In the genomic region with DNA sequence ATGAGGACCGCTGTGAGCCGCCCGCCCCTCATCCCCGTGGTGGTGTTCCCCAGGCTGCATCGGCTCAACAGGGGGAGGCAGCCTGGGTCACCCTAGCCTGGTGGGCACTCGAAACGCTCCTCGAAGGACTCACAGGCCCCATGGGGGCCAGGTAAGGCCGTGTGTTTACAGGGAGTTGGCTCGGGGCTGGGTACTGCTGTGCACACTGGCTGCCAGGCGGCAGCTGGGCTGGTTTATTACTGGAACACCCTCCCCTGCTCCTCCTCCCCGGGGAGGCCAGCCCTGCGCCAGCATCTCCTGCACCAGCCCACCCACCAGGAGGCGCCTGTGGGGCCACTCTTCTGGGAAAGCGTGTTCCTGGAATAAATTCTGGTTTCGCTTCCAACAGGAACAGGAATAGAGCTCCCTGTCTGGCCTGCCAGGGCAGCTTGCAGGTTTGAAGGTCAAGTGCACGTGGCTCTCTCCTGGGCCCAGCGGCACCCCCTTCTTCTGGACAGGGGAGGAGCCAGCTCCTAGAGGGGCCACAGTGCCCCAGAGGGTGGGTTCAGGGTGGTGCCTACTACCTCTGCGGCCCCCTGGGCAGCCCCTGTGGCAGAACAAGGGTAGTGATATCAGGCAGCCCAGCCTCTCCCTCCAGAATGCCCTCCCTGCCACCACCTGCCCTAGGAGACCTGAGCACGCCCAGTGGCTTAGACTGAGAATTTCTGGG, we compare ENCODE assay signal across 8 cellular contexts. TPM values are rescaled to one million over a fixed set of nuclear protein-coding genes. Genes with fewer than 3 reads are reported as not detected.
DNase-seq lines count a peak whose midpoint lies in the region; ATAC-seq and TF ChIP-seq lines count a peak whose summit lies in the region.

No MANE protein-coding gene starts in this region.

- POLR2A ChIA-PET in SK-N-SH (lab: Yijun Ruan, JAX): interaction anchor here (1.4 kb wide), 1 partner anchor 11 kb away, joined by 4 read pairs; a partner anchor contains a TSS

- no peak overlapping the region for H3K4me3 Mint-ChIP-seq in nephron

- no peaks in the 10 kb centered on the region for H3K9me2 ChIP-seq in SK-N-SH

- H3K4me1 Mint-ChIP-seq in nephron: no peaks in the 10 kb centered on the region

- H4K20me1 ChIP-seq in SK-N-SH (ENCODE audit: insufficient read depth): peaks cover 12% of the 10 kb centered on the region; the same call in 1 of the 2 replicates

- no peak overlapping the region for H3K4me3 ChIP-seq in SK-N-SH (ENCODE audit: low read depth in 2 of 2, low read length in 1 of 2)

- H3K79me2 ChIP-seq in SK-N-SH (ENCODE audit: insufficient read depth): peaks cover 6% of the 10 kb centered on the region; the same call in 1 of the 2 replicates

- DNase-seq in DMS153 (lab: John Stamatoyannopoulos, UW) (peak; percentile 82), SK-N-SH (peak; percentile 82)
- DNase-seq in NK-92 treated with Interleukin-12 subunit alpha and Interleukin-12 subunit beta, amount 100 ng/mL, for 24 hours (lab: John Stamatoyannopoulos, UW): no peak

- peak overlapping the region in 1 of 2 experiments; percentile 23; a peak in 1 of 4 replicates for H3K27ac ChIP-seq in SK-N-SH (ENCODE audit: low read depth in 2 of 2, low read length in 1 of 2)

- ATAC-seq in esophagus mucosa (peak; percentile 90), HG02763 (IDR thresholded peaks at IDR 0.05; ENCODE audit: unreplicated experiment) (no peak), GM21381 (IDR thresholded peaks at IDR 0.05; ENCODE audit: unreplicated experiment) (no peak)

- H3K27me3 ChIP-seq in SK-N-SH (ENCODE audit: insufficient read depth): no peaks in the 10 kb centered on the region; the same call in 1 of the 2 replicates

- H3K4me2 ChIP-seq in SK-N-SH: no peak overlapping the region

- no peak overlapping the region for H3K27ac Mint-ChIP-seq in nephron

- no peak for TF ChIP-seq EP300 in SK-N-SH (IDR thresholded peaks at IDR 0.05; ENCODE audit: borderline replicate concordance in 1 of 2, low read depth in 1 of 2, low read length in 1 of 2)

- H3K4me1 ChIP-seq in SK-N-SH (ENCODE audit: control insufficient read depth in 1 of 2, insufficient read depth in 2 of 2, low read depth in 1 of 2, low read length in 1 of 2): peaks cover 0 to 11% of the 10 kb centered on the region in 2 experiments; a peak in 1 of 4 replicates

- peaks cover 3% of the 10 kb centered on the region for H3K36me3 Mint-ChIP-seq in nephron (ENCODE audit: low read depth)

- H3K9me3 Mint-ChIP-seq in nephron: no peaks in the 10 kb centered on the region

- H3K27me3 Mint-ChIP-seq in nephron (ENCODE audit: low read depth): peaks cover 5% of the 10 kb centered on the region

- TF ChIP-seq CTCF in LNCAP (IDR thresholded peaks at IDR 0.05): peak; percentile 85
- peak; percentile 55 for TF ChIP-seq CTCF in SK-N-SH (IDR thresholded peaks at IDR 0.05)
- TF ChIP-seq CTCF in nephron (IDR thresholded peaks at IDR 0.05; ENCODE audit: unreplicated experiment in 3 of 3): peak in 2 of 3 experiments; percentile 16 to 30

- peaks cover 0 to 5% of the 10 kb centered on the region in 2 experiments for H3K36me3 ChIP-seq in SK-N-SH (replicated peaks in 1 of 2; ENCODE audit: control insufficient read depth in 1 of 2, insufficient read depth in 2 of 2, low read length in 1 of 2)

- no peak overlapping the region for H3K9ac ChIP-seq in SK-N-SH

- H3F3A ChIP-seq in SK-N-SH (replicated peaks; ENCODE audit: insufficient read depth): no peaks in the 10 kb centered on the region

- CTCF ChIA-PET in SK-N-SH (lab: Yijun Ruan, JAX): interaction anchor here (0.6 to 2.6 kb wide), 8 partner anchors 8 to 99 kb away, joined by 3 to 17 read pairs (median 3); a partner anchor contains a TSS

- WGBS in SK-N-SH (ENCODE audit: low lambda C conversion rate): 51% methylated on average over 3 of the region's 20 CpGs

- TF ChIP-seq RAD21 in SK-N-SH (IDR thresholded peaks at IDR 0.05; ENCODE audit: low read length): peak; percentile 46

- H2AFZ ChIP-seq in SK-N-SH (ENCODE audit: low read depth): no peak overlapping the region

- H3K9me3 ChIP-seq in SK-N-SH: no peaks in the 10 kb centered on the region

TF ChIP-seq in SK-N-SH, 30 proteins besides CTCF, POLR2A, EP300 and RAD21:
- no peak for TF ChIP-seq JUND (IDR thresholded peaks at IDR 0.05)
- TF ChIP-seq NRF1 (IDR thresholded peaks at IDR 0.05; ENCODE audit: low read depth, low read length): 0 out of 2 replicates have a peak, but pooled peaks have one; percentile 7
- TF ChIP-seq MXI1 (IDR thresholded peaks at IDR 0.05; ENCODE audit: low read depth, low read length): peak; percentile 24; the same call in 1 of the 2 replicates
- TF ChIP-seq SMC3 (IDR thresholded peaks at IDR 0.05; ENCODE audit: low read depth, low read length): peak; percentile 48
TF ChIP-seq in SK-N-SH: peak in this region for 3.

RNA-seq across cellular contexts. Expression of a gene that starts 11.3 kb away (rescaled TPM):
- polyA plus RNA-seq in SK-N-SH (2012; rRNA removed): 120 and 156 TPM in 2 replicates
- 65.6 and 105 TPM in 2 replicates for polyA plus RNA-seq in SK-N-SH (2012; cell fraction: cytosol; rRNA removed)
- polyA plus RNA-seq in SK-N-SH (2012; cell fraction: nucleus; rRNA removed): 167 and 258 TPM in 2 replicates
- 18.7 TPM for total RNA-seq in esophagus mucosa

RNA-seq across cellular contexts. Expression of a gene that starts 13.1 kb away (rescaled TPM):
- 0.07 and 0.16 TPM in 2 replicates for polyA plus RNA-seq in SK-N-SH (2012; rRNA removed)
- 0.01 TPM in 1 of 2 replicates, not detected in the other for polyA plus RNA-seq in SK-N-SH (2012; cell fraction: cytosol; rRNA removed)
- 0.19 and 0.23 TPM in 2 replicates for polyA plus RNA-seq in SK-N-SH (2012; cell fraction: nucleus; rRNA removed)
- total RNA-seq in esophagus mucosa: 0.24 TPM

RNA-seq across cellular contexts. Expression of a gene that starts 17.8 kb away (rescaled TPM):
- not detected in 2 replicates for polyA plus RNA-seq in SK-N-SH (2012; rRNA removed)
- polyA plus RNA-seq in SK-N-SH (2012; cell fraction: cytosol; rRNA removed): not detected in 2 replicates
- 0.02 and 0.15 TPM in 2 replicates for polyA plus RNA-seq in SK-N-SH (2012; cell fraction: nucleus; rRNA removed)
- total RNA-seq in esophagus mucosa: 0.08 TPM

RNA-seq across cellular contexts. Expression of a gene that starts 38.6 kb away (rescaled TPM):
- 112 and 165 TPM in 2 replicates for polyA plus RNA-seq in SK-N-SH (2012; rRNA removed)
- 240 and 314 TPM in 2 replicates for polyA plus RNA-seq in SK-N-SH (2012; cell fraction: cytosol; rRNA removed)
- polyA plus RNA-seq in SK-N-SH (2012; cell fraction: nucleus; rRNA removed): 212 and 321 TPM in 2 replicates
- 812 TPM for total RNA-seq in esophagus mucosa

RNA-seq across cellular contexts. Expression of a gene that starts 49.4 kb away (rescaled TPM):
- 184 and 385 TPM in 2 replicates for polyA plus RNA-seq in SK-N-SH (2012; rRNA removed)
- polyA plus RNA-seq in SK-N-SH (2012; cell fraction: cytosol; rRNA removed): 158 and 279 TPM in 2 replicates
- 650 and 681 TPM in 2 replicates for polyA plus RNA-seq in SK-N-SH (2012; cell fraction: nucleus; rRNA removed)
- total RNA-seq in esophagus mucosa: 300 TPM

Comparison
In these comparisons a context has a peak if more than half of its experiments do, and no peak if none do; other contexts are left out.
1. CTCF ChIP-seq: peak in every context shown above with its lines; median percentile 85 in LNCAP; 55 in SK-N-SH; 23 in nephron.